21 cellular contexts compared by ENCODE assay signal in genomic region chr16:2331199-2331931, GRCh38.
"Had no signal": no experiment of that assay in that cellular context is flagged by ENCODE, and none has a peak within 500 bp of the region (broad histone marks: within the 10 kb centered on the region; RNA-seq: fewer than 3 reads in every experiment).

No MANE protein-coding gene starts in this region.

- H3K4me3 ChIP-seq: coronary artery, hepatocyte, psoas muscle, right lobe of liver, testis, transverse colon, uterus had no signal

- H3K27ac ChIP-seq: coronary artery, foreskin keratinocyte, hepatocyte, psoas muscle, right lobe of liver, testis, transverse colon, uterus had no signal

- H3K4me1 Mint-ChIP-seq: endodermal cell; memory B cell; naive B cell; nephron; stimulated activated naive B cell treated with anti-CD40 and anti-IgM and Interleukin-4, amounts not matched to agents 10 μg/mL and 1 μg/mL and 100 μg/mL, for 72 hours had no signal

- H3K9me3 Mint-ChIP-seq: endodermal cell; memory B cell; naive B cell; nephron; stimulated activated naive B cell treated with anti-CD40 and anti-IgM and Interleukin-4, amounts not matched to agents 10 μg/mL and 1 μg/mL and 100 μg/mL, for 72 hours; stimulated activated naive CD8-positive, alpha-beta T cell treated with anti-CD3 and anti-CD28 coated beads, Interleukin-15, amount 100 ng/mL, for 72 hours had no signal

- H3K4me1 ChIP-seq: foreskin keratinocyte, psoas muscle, right lobe of liver, testis, transverse colon, uterus had no signal

- H3K4me2 ChIP-seq: hepatocyte had no signal

- H2AFZ ChIP-seq: hepatocyte had no signal

- H3K36me3 Mint-ChIP-seq: naive B cell had no signal

- H3K27me3 ChIP-seq: right lobe of liver, testis, transverse colon, uterus had no signal

- H3K36me3 ChIP-seq: right lobe of liver, transverse colon, uterus had no signal

- ATAC-seq: foreskin keratinocyte; left cardiac atrium; psoas muscle; right lobe of liver; stimulated activated naive B cell treated with anti-CD40 and anti-IgM and Interleukin-4, amounts not matched to agents 10 μg/mL and 1 μg/mL and 100 μg/mL, for 72 hours; stimulated activated naive CD8-positive, alpha-beta T cell treated with anti-CD3 and anti-CD28 coated beads, Interleukin-15, amount 100 ng/mL, for 72 hours had no signal

- H3K9me3 ChIP-seq: psoas muscle, right lobe of liver, testis, transverse colon, uterus had no signal

- H3K4me3 Mint-ChIP-seq: endodermal cell; memory B cell; naive B cell; nephron; stimulated activated naive B cell treated with anti-CD40 and anti-IgM and Interleukin-4, amounts not matched to agents 10 μg/mL and 1 μg/mL and 100 μg/mL, for 72 hours; stimulated activated naive CD8-positive, alpha-beta T cell treated with anti-CD3 and anti-CD28 coated beads, Interleukin-15, amount 100 ng/mL, for 72 hours had no signal

- H3K79me2 ChIP-seq: hepatocyte had no signal

- H3K27ac Mint-ChIP-seq: endodermal cell; memory B cell; nephron; stimulated activated naive B cell treated with anti-CD40 and anti-IgM and Interleukin-4, amounts not matched to agents 10 μg/mL and 1 μg/mL and 100 μg/mL, for 72 hours; stimulated activated naive CD8-positive, alpha-beta T cell treated with anti-CD3 and anti-CD28 coated beads, Interleukin-15, amount 100 ng/mL, for 72 hours had no signal

- DNase-seq: effector CD4-positive, alpha-beta T cell; endodermal cell; erythroblast; foreskin keratinocyte; kidney; left cardiac atrium; naive B cell; occipital lobe; psoas muscle; retina; stimulated activated CD4-positive, alpha-beta T cell treated with anti-CD3 and anti-CD28 coated beads, Interleukin-4, amount 100 ng/mL, for 1 hour; stimulated activated naive B cell treated with anti-CD40 and anti-IgM and Interleukin-4, amounts not matched to agents 10 μg/mL and 1 μg/mL and 100 μg/mL, for 72 hours; stimulated activated naive CD8-positive, alpha-beta T cell treated with anti-CD3 and anti-CD28 coated beads, Interleukin-15, amount 100 ng/mL, for 72 hours; testis; transverse colon; uterus had no signal
